21 cellular contexts compared by ENCODE assay signal in the genomic region with DNA sequence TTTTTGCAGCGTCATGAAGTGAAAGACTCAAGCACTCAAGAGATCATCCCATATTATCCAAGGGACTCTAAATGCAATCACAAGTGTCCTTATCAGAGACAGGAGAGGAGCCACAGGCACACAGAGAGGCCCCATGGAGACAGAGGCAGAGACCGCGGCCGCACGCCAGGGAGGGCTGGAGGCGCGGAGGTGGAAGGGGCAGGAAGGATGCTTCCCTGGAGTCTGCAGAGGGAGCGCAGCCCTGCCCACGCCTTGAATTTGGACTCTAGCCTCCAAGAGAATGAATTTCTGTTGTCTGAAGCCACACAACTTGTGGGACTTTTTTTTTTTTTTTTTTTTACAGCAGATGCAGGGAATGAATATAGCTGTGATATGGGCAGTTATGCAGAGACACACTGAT.
A peak's percentile ranks its signal among the peaks of the same experiment; 100 is the strongest.
DNase-seq lines count a peak whose midpoint lies in the region; ATAC-seq and TF ChIP-seq lines count a peak whose summit lies in the region.
"Had no signal": no experiment of that assay in that cellular context is flagged by ENCODE, and none has a peak within 500 bp of the region (broad histone marks: within the 10 kb centered on the region; RNA-seq: fewer than 3 reads in every experiment).

No MANE protein-coding gene starts in this region.

- intact Hi-C loops in testis (cut with DNase I; ENCODE audit: low total_unique reads) = no loop called here

- TF ChIP-seq EP300 in tibial nerve (IDR thresholded peaks at IDR 0.05) = no peak

- 40 to 51% methylated on average over 9 of the region's 9 CpGs for WGBS in testis, 2 donors
- 37 to 64% methylated on average over 9 of the region's 9 CpGs for WGBS in tibial nerve, 2 donors

- H3K9me3 ChIP-seq in testis (no peaks in the 10 kb centered on the region), tibial nerve (peaks cover 0 to 31% (median 0%) of the 10 kb centered on the region in 4 donors)
- H3K9me3 ChIP-seq: MG63 had no signal

- peaks cover 18% of the 10 kb centered on the region for H3K36me3 Mint-ChIP-seq in glutamatergic neuron (ENCODE audit: unreplicated experiment)

- H3K4me1 ChIP-seq in testis = peaks cover 4% of the 10 kb centered on the region
- H3K4me1 ChIP-seq in tibial nerve = peaks cover 0 to 27% (median 0%) of the 10 kb centered on the region in 4 donors
- H3K4me1 ChIP-seq: Caco-2 had no signal

- no peaks in the 10 kb centered on the region for H3K27me3 Mint-ChIP-seq in glutamatergic neuron (ENCODE audit: unreplicated experiment)
- H3K27me3 Mint-ChIP-seq: CD4-positive, alpha-beta T cell had no signal

- H3K4me3 Mint-ChIP-seq in glutamatergic neuron (ENCODE audit: unreplicated experiment) = no peak overlapping the region
- H3K4me3 Mint-ChIP-seq: CD4-positive, alpha-beta T cell; HFFc6 had no signal

- peaks cover 13% of the 10 kb centered on the region for H3K9me3 Mint-ChIP-seq in glutamatergic neuron (ENCODE audit: unreplicated experiment)

- H3K27ac Mint-ChIP-seq in glutamatergic neuron (ENCODE audit: unreplicated experiment) = no peak overlapping the region
- H3K27ac Mint-ChIP-seq: CD4-positive, alpha-beta T cell; HFFc6 had no signal

- DNase-seq in NCI-H82 (lab: John Stamatoyannopoulos, UW) (peak; percentile 6), NCI-H82 treated with DMSO at 0.1 percent for 48 hours (lab: John Stamatoyannopoulos, UW; ENCODE audit: unreplicated experiment) (no peak), NCI-H2029 (lab: John Stamatoyannopoulos, UW) (peak; percentile 28), glutamatergic neuron (peak; percentile 11), testis (peak; percentile 36), tibial nerve (ENCODE audit: low spot score in 2 of 2) (no peak)
- DNase-seq: Caco-2; CD4-positive, alpha-beta T cell; H7; HFFc6; IMR-90; Karpas-422; MG63; NCI-H1048; NCI-H1436; NCI-H345; NCI-H526 treated with DMSO at 0.1 percent for 48 hours; SHP77 had no signal

- H3K4me1 Mint-ChIP-seq in glutamatergic neuron (ENCODE audit: low read depth, unreplicated experiment) = peaks cover 10% of the 10 kb centered on the region

- H3K27me3 ChIP-seq in testis = no peaks in the 10 kb centered on the region
- no peaks in the 10 kb centered on the region for H3K27me3 ChIP-seq in tibial nerve
- H3K27me3 ChIP-seq: MG63 had no signal

- no peak overlapping the region for H3K4me3 ChIP-seq in testis
- H3K4me3 ChIP-seq in tibial nerve = no peak overlapping the region
- H3K4me3 ChIP-seq: MG63, SK-N-MC had no signal

- H3K36me3 ChIP-seq in testis (ENCODE audit: low read depth, missing control alignments) (no peaks in the 10 kb centered on the region), tibial nerve (peaks cover 0 to 31% (median 0%) of the 10 kb centered on the region in 3 donors)
- H3K36me3 ChIP-seq: MG63 had no signal

- TF ChIP-seq POLR2A in testis (IDR thresholded peaks at IDR 0.05) = no peak
- TF ChIP-seq POLR2A in tibial nerve (IDR thresholded peaks at IDR 0.05) = no peak

- H3K27ac ChIP-seq in testis (no peak overlapping the region), tibial nerve (no peak overlapping the region)
- H3K27ac ChIP-seq: SK-N-MC had no signal

- no peak for ATAC-seq in HG03469 (IDR thresholded peaks at IDR 0.05; ENCODE audit: unreplicated experiment)
- ATAC-seq: Panc1 had no signal

- TF ChIP-seq CTCF in glutamatergic neuron (IDR thresholded peaks at IDR 0.05; ENCODE audit: partially characterized antibody, unreplicated experiment) (no peak), testis (IDR thresholded peaks at IDR 0.05) (no peak), tibial nerve (IDR thresholded peaks at IDR 0.05) (no peak)

Comparison
In these comparisons a context has a peak if more than half of its experiments do, and no peak if none do; other contexts are left out.
1. DNase-seq: peak in NCI-H82 (single experiment), NCI-H2029 (single experiment), glutamatergic neuron (single experiment) and testis (single experiment); none in NCI-H82 treated with DMSO at 0.1 percent for 48 hours (single experiment) and tibial nerve (0 of 2).